In genomic region chr20:4591975-4592315, GRCh38 we compare ENCODE assay signal across 1 cellular context.
TF ChIP-seq lines count a peak whose summit lies in the region.

No MANE protein-coding gene starts in this region.

TF ChIP-seq in GM23338, 12 proteins besides CTCF, POLR2A, EP300 and RAD21 (continued from another document):
- TF ChIP-seq ZNF462 (CRISPR knock-in tag; IDR thresholded peaks at IDR 0.05) (no peak), REST (IDR thresholded peaks at IDR 0.05; ENCODE audit: unreplicated experiment) (no peak), STAT1 (IDR thresholded peaks at IDR 0.05; ENCODE audit: unreplicated experiment) (no peak)
